ENCODE assay signal across 16 cellular contexts in genomic region chr2:157172239-157172638, GRCh38.
"Had no signal": no experiment of that assay in that cellular context is flagged by ENCODE, and none has a peak within 500 bp of the region (broad histone marks: within the 10 kb centered on the region; RNA-seq: fewer than 3 reads in every experiment).

No MANE protein-coding gene starts in this region.

- H3K4me1 Mint-ChIP-seq: activated CD4-positive, alpha-beta T cell treated with anti-CD3 and anti-CD28 coated beads, Interleukin-2, amount 10 ng/mL, durations not matched to agents 7 days and 5 days; naive thymus-derived CD4-positive, alpha-beta T cell had no signal

- H3K36me3 Mint-ChIP-seq: naive thymus-derived CD4-positive, alpha-beta T cell had no signal

- DNase-seq: activated CD4-positive, alpha-beta T cell treated with anti-CD3 and anti-CD28 coated beads, Interleukin-2, amount 10 ng/mL, durations not matched to agents 7 days and 5 days; activated CD4-positive, CD25-positive, alpha-beta regulatory T cell; activated CD8-positive, alpha-beta memory T cell treated with anti-CD3 and anti-CD28 coated beads for 24 hours; activated naive CD4-positive, alpha-beta T cell treated with anti-CD3 and anti-CD28 coated beads, Interleukin-2, amount 50 U/mL, for 16 hours; adrenal gland; body of pancreas; esophagus squamous epithelium; left cardiac atrium; naive thymus-derived CD4-positive, alpha-beta T cell; posterior cingulate gyrus; stimulated activated CD4-positive, alpha-beta T cell treated with anti-CD3 and anti-CD28 coated beads, Interleukin-4, amount 100 ng/mL, for 4 hours; stomach; T-helper 2 cell had no signal

- H3K9me3 ChIP-seq: adrenal gland, body of pancreas, esophagus squamous epithelium, stomach, thoracic aorta had no signal

- H3K27ac ChIP-seq: adrenal gland, body of pancreas, thoracic aorta had no signal

- H3K36me3 ChIP-seq: adrenal gland, esophagus squamous epithelium, stomach, thoracic aorta had no signal

- H3K27ac Mint-ChIP-seq: activated CD4-positive, alpha-beta T cell treated with anti-CD3 and anti-CD28 coated beads, Interleukin-2, amount 10 ng/mL, durations not matched to agents 7 days and 5 days; naive thymus-derived CD4-positive, alpha-beta T cell had no signal

- ATAC-seq: body of pancreas; left cardiac atrium; naive thymus-derived CD4-positive, alpha-beta T cell had no signal

- H3K27me3 ChIP-seq: adrenal gland, body of pancreas, esophagus squamous epithelium, stomach had no signal

- H3K9me3 Mint-ChIP-seq: activated CD4-positive, alpha-beta T cell treated with anti-CD3 and anti-CD28 coated beads, Interleukin-2, amount 10 ng/mL, durations not matched to agents 7 days and 5 days had no signal

- H3K4me3 Mint-ChIP-seq: activated CD4-positive, alpha-beta T cell treated with anti-CD3 and anti-CD28 coated beads, Interleukin-2, amount 10 ng/mL, durations not matched to agents 7 days and 5 days; naive thymus-derived CD4-positive, alpha-beta T cell had no signal

- H3K4me3 ChIP-seq: adrenal gland, body of pancreas, esophagus squamous epithelium, lung, skin epidermis, stomach, thoracic aorta had no signal

- H3K4me1 ChIP-seq: adrenal gland, body of pancreas had no signal
